1 cellular context compared by ENCODE assay signal in genomic region chr3:56494679-56495322, GRCh38.
TF ChIP-seq lines count a peak whose summit lies in the region.

No MANE protein-coding gene starts in this region.

TF ChIP-seq in GM12878, 131 proteins besides CTCF, POLR2A, EP300 and RAD21 (continued from another document):
- TF ChIP-seq REST (IDR thresholded peaks at IDR 0.05; ENCODE audit: low read depth, low read length) (peak; percentile 100), BHLHE40 (IDR thresholded peaks at IDR 0.05; ENCODE audit: borderline replicate concordance in 1 of 2, low read depth in 2 of 2, low read length in 1 of 2) (peak; percentile 24 to 65; a peak in 3 of 4 replicates), TCF3 (IDR thresholded peaks at IDR 0.05; ENCODE audit: borderline replicate concordance, insufficient read depth, low read depth, low read length) (no peak), DPF2 (IDR thresholded peaks at IDR 0.05) (no peak), LARP7 (IDR thresholded peaks at IDR 0.05) (no peak), USF1 (IDR thresholded peaks at IDR 0.05; ENCODE audit: borderline replicate concordance, extremely low read length, insufficient read depth, low read depth, low read length) (no peak), ZNF207 (IDR thresholded peaks at IDR 0.05; ENCODE audit: borderline replicate concordance) (no peak), CREM (IDR thresholded peaks at IDR 0.05; ENCODE audit: low read depth) (peak; percentile 27; the same call in 1 of the 2 replicates), RAD51 (IDR thresholded peaks at IDR 0.05) (no peak), SKIL (IDR thresholded peaks at IDR 0.05; ENCODE audit: low read depth, poor library complexity, severe bottlenecking) (peak; percentile 36), MTA2 (IDR thresholded peaks at IDR 0.05; ENCODE audit: low read depth) (no peak), NFYA (IDR thresholded peaks at IDR 0.05; ENCODE audit: borderline replicate concordance, low read depth, low read length) (no peak), PKNOX1 (IDR thresholded peaks at IDR 0.05) (0 out of 2 replicates have a peak, but pooled peaks have one; percentile 12), BCL3 (IDR thresholded peaks at IDR 0.05; ENCODE audit: borderline replicate concordance, insufficient read depth, low read depth, low read length, poor library complexity, severe bottlenecking) (no peak), FOXM1 (IDR thresholded peaks at IDR 0.05; ENCODE audit: low read depth, low read length) (peak; percentile 27; the same call in 1 of the 2 replicates), SP1 (IDR thresholded peaks at IDR 0.05; ENCODE audit: low read depth, low read length) (peak; percentile 34), RUNX3 (IDR thresholded peaks at IDR 0.05; ENCODE audit: low read length) (peak; percentile 72), TCF7 (IDR thresholded peaks at IDR 0.05; ENCODE audit: borderline replicate concordance) (peak; percentile 18; the same call in 1 of the 2 replicates), IRF5 (IDR thresholded peaks at IDR 0.05; ENCODE audit: borderline replicate concordance) (no peak), ZNF24 (IDR thresholded peaks at IDR 0.05) (peak; percentile 56; the same call in 1 of the 2 replicates), IRF4 (IDR thresholded peaks at IDR 0.05; ENCODE audit: low read depth, low read length) (peak; percentile 45; the same call in 1 of the 2 replicates), RCOR1 (conservative IDR thresholded peaks at IDR 0.05; ENCODE audit: low read depth, low read length) (peak; percentile 97), SMC3 (IDR thresholded peaks at IDR 0.05; ENCODE audit: borderline replicate concordance, low read length) (peak; percentile 74; the same call in 1 of the 2 replicates), RELA (IDR thresholded peaks at IDR 0.05; ENCODE audit: borderline replicate concordance, partially characterized antibody) (peak; percentile 28), MAX (IDR thresholded peaks at IDR 0.05; ENCODE audit: low read depth, low read length) (peak; percentile 47; the same call in 1 of the 2 replicates), MXI1 (IDR thresholded peaks at IDR 0.05; ENCODE audit: low read depth, low read length) (peak; percentile 84), EGR1 (IDR thresholded peaks at IDR 0.05; ENCODE audit: borderline replicate concordance in 1 of 2, low read depth in 2 of 2, low read length in 2 of 2) (no peak), CREB1 (IDR thresholded peaks at IDR 0.05; ENCODE audit: low read depth) (peak; percentile 51; the same call in 1 of the 2 replicates), HDAC2 (IDR thresholded peaks at IDR 0.05) (0 out of 2 replicates have a peak, but pooled peaks have one; percentile 77), YY1 (IDR thresholded peaks at IDR 0.05; ENCODE audit: low read depth, low read length) (peak; percentile 75), MYC (IDR thresholded peaks at IDR 0.05; ENCODE audit: insufficient read depth, insufficient read length, insufficient replicate concordance, low read length, severe bottlenecking) (no peak)
